Comparison of ENCODE assay signal across 9 cellular contexts in genomic region chr13:52043675-52044074, GRCh38.
"Had no signal": no experiment of that assay in that cellular context is flagged by ENCODE, and none has a peak within 500 bp of the region (broad histone marks: within the 10 kb centered on the region; RNA-seq: fewer than 3 reads in every experiment).

No MANE protein-coding gene starts in this region.

- FAIRE-seq: H1, H54, HTR-8/SVneo, K562 had no signal

- H3K9me3 Mint-ChIP-seq: GM23338, H9 had no signal

- H2AFZ ChIP-seq: GM23338 had no signal

- ATAC-seq: GM23338, K562 had no signal

- DNase-seq: H9, HCEC 1CT, IMR-90, KG1 had no signal

- H3K4me3 Mint-ChIP-seq: GM23338, H9 had no signal

- H3K4me2 ChIP-seq: GM23338 had no signal

- H3K27ac Mint-ChIP-seq: GM23338, H9 had no signal

- H3K4me3 ChIP-seq: GM23338, K562 had no signal
